Comparison of ENCODE assay signal across 17 cellular contexts in genomic region chr10:32418572-32418971, GRCh38.
"Had no signal": no experiment of that assay in that cellular context is flagged by ENCODE, and none has a peak within 500 bp of the region (broad histone marks: within the 10 kb centered on the region; RNA-seq: fewer than 3 reads in every experiment).

No MANE protein-coding gene starts in this region.

- H3K4me3 Mint-ChIP-seq: activated T-cell treated with anti-CD3 and anti-CD28 coated beads, Interleukin-2, amount 50 U/mL, for 72 hours; central memory CD8-positive, alpha-beta T cell; stimulated activated naive CD8-positive, alpha-beta T cell treated with anti-CD3 and anti-CD28 coated beads, Interleukin-15, Interleukin-2, amounts not matched to agents 100 ng/mL and 50 ng/mL, for 24 hours; type B pancreatic cell had no signal

- H3K4me3 ChIP-seq: coronary artery, right atrium auricular region, skin epidermis had no signal

- H3K27me3 ChIP-seq: right atrium auricular region had no signal

- H3K27ac Mint-ChIP-seq: activated naive CD4-positive, alpha-beta T cell treated with anti-CD3 and anti-CD28 coated beads, Interleukin-2, amount 50 U/mL, for 72 hours; activated T-cell treated with anti-CD3 and anti-CD28 coated beads, Interleukin-2, amount 50 U/mL, for 72 hours; progenitor cell of endocrine pancreas; stimulated activated naive CD8-positive, alpha-beta T cell treated with anti-CD3 and anti-CD28 coated beads, Interleukin-15, Interleukin-2, amounts not matched to agents 100 ng/mL and 50 ng/mL, for 24 hours; type B pancreatic cell had no signal

- H3K36me3 Mint-ChIP-seq: activated naive CD4-positive, alpha-beta T cell treated with anti-CD3 and anti-CD28 coated beads, Interleukin-2, amount 50 U/mL, for 72 hours; type B pancreatic cell had no signal

- DNase-seq: activated CD4-positive, alpha-beta T cell treated with anti-CD3 and anti-CD28 coated beads, Interleukin-2, amount 50 U/mL, for 1 hour; activated CD4-positive, CD25-positive, alpha-beta regulatory T cell treated with anti-CD3 and anti-CD28 coated beads, Interleukin-2, amount 50 U/mL, for 72 hours; activated CD8-positive, alpha-beta memory T cell treated with anti-CD3 and anti-CD28 coated beads for 24 hours; activated CD8-positive, alpha-beta memory T cell treated with anti-CD3 and anti-CD28 coated beads, Interleukin-2, amount 50 U/mL, for 48 hours; activated effector memory CD4-positive, alpha-beta T cell treated with anti-CD3 and anti-CD28 coated beads, Interleukin-2, amount 50 U/mL, for 16 hours; activated T-cell treated with anti-CD3 and anti-CD28 coated beads, Interleukin-2, amount 50 U/mL, for 72 hours; SW 1271; T-helper 2 cell had no signal

- H3K27ac ChIP-seq: VCaP had no signal

- H3K27me3 Mint-ChIP-seq: type B pancreatic cell had no signal

- H3K4me1 Mint-ChIP-seq: central memory CD8-positive, alpha-beta T cell had no signal

- H3K36me3 ChIP-seq: right atrium auricular region had no signal

- H3K9me3 Mint-ChIP-seq: activated T-cell treated with anti-CD3 and anti-CD28 coated beads, Interleukin-2, amount 50 U/mL, for 72 hours; stimulated activated naive CD8-positive, alpha-beta T cell treated with anti-CD3 and anti-CD28 coated beads, Interleukin-15, Interleukin-2, amounts not matched to agents 100 ng/mL and 50 ng/mL, for 24 hours had no signal

- ATAC-seq: activated naive CD4-positive, alpha-beta T cell treated with anti-CD3 and anti-CD28 coated beads, Interleukin-2, amount 50 U/mL, for 72 hours; activated T-cell treated with anti-CD3 and anti-CD28 coated beads, Interleukin-2, amount 50 U/mL, for 72 hours had no signal
